Comparison of ENCODE assay signal across 9 cellular contexts in genomic region chr10:29517352-29517923, GRCh38.
DNase-seq lines count a peak whose midpoint lies in the region; ATAC-seq and TF ChIP-seq lines count a peak whose summit lies in the region.
"Had no signal": no experiment of that assay in that cellular context is flagged by ENCODE, and none has a peak within 500 bp of the region (broad histone marks: within the 10 kb centered on the region; RNA-seq: fewer than 3 reads in every experiment).

No MANE protein-coding gene starts in this region.

- H3K27me3 ChIP-seq in lower lobe of right lung (ENCODE audit: low read depth): no peaks in the 10 kb centered on the region

- POLR2A ChIA-PET in naive thymus-derived CD8-positive, alpha-beta T cell (lab: Charles Lee): no interaction called here

- H3K27ac ChIP-seq in lower lobe of right lung: no peak overlapping the region

- no peak overlapping the region for H3K4me3 Mint-ChIP-seq in naive thymus-derived CD8-positive, alpha-beta T cell

- no peaks in the 10 kb centered on the region for H3K4me1 ChIP-seq in lower lobe of right lung

- peaks cover 7 to 62% (median 23%) of the 10 kb centered on the region in 3 donors for H3K36me3 Mint-ChIP-seq in naive thymus-derived CD8-positive, alpha-beta T cell

- peaks cover 0 to 2% (median 0%) of the 10 kb centered on the region in 4 donors for H3K4me1 Mint-ChIP-seq in naive thymus-derived CD8-positive, alpha-beta T cell

- H3K27ac Mint-ChIP-seq in naive thymus-derived CD8-positive, alpha-beta T cell: no peak overlapping the region

- no peak overlapping the region for H3K4me3 ChIP-seq in cardiac fibroblast (replicated peaks in 1 of 2; ENCODE audit: low read depth in 2 of 2, low read length in 2 of 2)
- no peak overlapping the region for H3K4me3 ChIP-seq in lower lobe of right lung
- H3K4me3 ChIP-seq: mucosa of descending colon had no signal

- TF ChIP-seq CTCF in cardiac fibroblast (IDR thresholded peaks at IDR 0.05; ENCODE audit: low read depth, low read length): peak; percentile 66
- TF ChIP-seq CTCF in lower lobe of right lung (IDR thresholded peaks at IDR 0.05): peak; percentile 30

- H3K9me3 Mint-ChIP-seq in naive thymus-derived CD8-positive, alpha-beta T cell: no peaks in the 10 kb centered on the region

- no peaks in the 10 kb centered on the region for H3K9me3 ChIP-seq in lower lobe of right lung
- H3K9me3 ChIP-seq: mucosa of descending colon had no signal

- H3K27me3 Mint-ChIP-seq in naive thymus-derived CD8-positive, alpha-beta T cell: no peaks in the 10 kb centered on the region

- DNase-seq in GM03348 (ENCODE audit: low spot score) (peak; percentile 58), M059J (ENCODE audit: low read depth) (peak; percentile 31), cardiac fibroblast (ENCODE audit: low read depth in 2 of 2) (peak; percentile 53 to 63), lower lobe of right lung (no peak), NCI-H128 (lab: John Stamatoyannopoulos, UW; ENCODE audit: unreplicated experiment) (no peak)
- no peak for DNase-seq in naive thymus-derived CD8-positive, alpha-beta T cell
- no peak for DNase-seq in activated CD8-positive, alpha-beta memory T cell treated with anti-CD3 and anti-CD28 coated beads, Interleukin-2, amount 50 U/mL, for 48 hours

- peaks cover 53% of the 10 kb centered on the region for H3K36me3 ChIP-seq in lower lobe of right lung

- ATAC-seq in lower lobe of right lung: peak; percentile 44 to 54
- ATAC-seq in naive thymus-derived CD8-positive, alpha-beta T cell: no peak
- ATAC-seq in GM19463 (IDR thresholded peaks at IDR 0.05; ENCODE audit: unreplicated experiment): no peak
- ATAC-seq: mucosa of descending colon had no signal

- intact Hi-C loops in lower lobe of right lung (cut with DNase I): no loop called here

Comparison
In these comparisons a context has a peak if more than half of its experiments do, and no peak if none do; other contexts are left out.
1. DNase-seq: peak in GM03348 (single experiment), M059J (single experiment) and cardiac fibroblast (2 of 2); none in lower lobe of right lung (single experiment), naive thymus-derived CD8-positive, alpha-beta T cell (0 of 10), activated CD8-positive, alpha-beta memory T cell treated with anti-CD3 and anti-CD28 coated beads, Interleukin-2, amount 50 U/mL, for 48 hours (single experiment) and NCI-H128 (single experiment).
2. ATAC-seq: peak in lower lobe of right lung (2 of 2); none in naive thymus-derived CD8-positive, alpha-beta T cell (0 of 2) and GM19463 (single experiment).